ENCODE assay signal across 18 cellular contexts in the genomic region with DNA sequence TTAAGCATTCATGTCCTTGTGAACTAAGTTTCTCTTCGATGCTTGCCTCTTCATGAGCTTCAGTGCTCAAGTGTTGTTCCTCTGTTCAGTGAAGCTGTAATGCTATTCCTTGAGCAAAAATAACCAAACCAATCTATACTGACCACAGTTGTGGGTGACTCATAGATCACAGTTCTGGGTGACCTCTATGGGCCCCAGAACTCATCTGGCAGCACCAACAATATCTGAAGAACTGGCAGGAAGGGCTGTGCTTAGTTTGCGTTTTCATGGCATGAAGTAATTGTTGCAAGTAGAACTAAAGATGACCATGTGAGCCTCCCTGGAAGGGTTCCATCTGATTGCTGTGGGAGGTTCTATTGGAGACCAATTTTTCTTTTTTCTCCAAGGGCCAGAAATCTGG.
"Had no signal": no experiment of that assay in that cellular context is flagged by ENCODE, and none has a peak within 500 bp of the region (broad histone marks: within the 10 kb centered on the region; RNA-seq: fewer than 3 reads in every experiment).

No MANE protein-coding gene starts in this region.

- H3K4me3 ChIP-seq: gastroesophageal sphincter, heart right ventricle, upper lobe of left lung had no signal

- DNase-seq: activated CD4-positive, alpha-beta T cell treated with anti-CD3 and anti-CD28 coated beads for 1 hour; activated CD4-positive, alpha-beta T cell treated with anti-CD3 and anti-CD28 coated beads, Interleukin-2, amount 50 U/mL, for 1 hour; activated CD8-positive, alpha-beta T cell treated with anti-CD3 and anti-CD28 coated beads, Interleukin-2, amount 10 ng/mL, durations not matched to agents 7 days and 5 days; activated gamma-delta T cell; activated naive CD4-positive, alpha-beta T cell treated with anti-CD3 and anti-CD28 coated beads, Interleukin-2, amount 50 U/mL, for 16 hours; activated naive CD8-positive, alpha-beta T cell treated with anti-CD3 and anti-CD28 coated beads, Interleukin-2, amount 50 U/mL, for 24 hours; effector CD8-positive, alpha-beta T cell; heart right ventricle; natural killer cell; stimulated activated CD4-positive, alpha-beta T cell treated with anti-CD3 and anti-CD28 coated beads, Interleukin-4, amount 100 ng/mL, for 1 hour; stimulated activated naive CD4-positive, alpha-beta T cell treated with Interleukin-2 at 50 U/mL for 16 hours; T-helper 9 cell; upper lobe of left lung had no signal

- H3K27me3 ChIP-seq: gastroesophageal sphincter, heart right ventricle, upper lobe of left lung had no signal

- H3K27me3 Mint-ChIP-seq: dendritic cell treated with granulocyte-macrophage colony-stimulating factor and Interleukin-4, amounts not matched to agents 40 ng/mL and 50 ng/mL, for 4 days had no signal

- H3K27ac ChIP-seq: gastroesophageal sphincter, heart right ventricle, upper lobe of left lung had no signal

- H3K36me3 Mint-ChIP-seq: natural killer cell had no signal

- H3K36me3 ChIP-seq: gastroesophageal sphincter, heart right ventricle, upper lobe of left lung had no signal

- H3K4me1 Mint-ChIP-seq: activated naive CD8-positive, alpha-beta T cell treated with anti-CD3 and anti-CD28 coated beads, Interleukin-2, amount 50 U/mL, for 24 hours; natural killer cell had no signal

- ATAC-seq: activated CD8-positive, alpha-beta T cell treated with anti-CD3 and anti-CD28 coated beads, Interleukin-2, amount 10 ng/mL, durations not matched to agents 7 days and 5 days; activated naive CD8-positive, alpha-beta T cell treated with anti-CD3 and anti-CD28 coated beads, Interleukin-2, amount 50 U/mL, for 24 hours; gastroesophageal sphincter; heart right ventricle; left lobe of liver; natural killer cell; sciatic nerve had no signal

- H3K27ac Mint-ChIP-seq: activated CD8-positive, alpha-beta T cell treated with anti-CD3 and anti-CD28 coated beads, Interleukin-2, amount 10 ng/mL, durations not matched to agents 7 days and 5 days; activated naive CD8-positive, alpha-beta T cell treated with anti-CD3 and anti-CD28 coated beads, Interleukin-2, amount 50 U/mL, for 24 hours; activated T-helper 1 cell treated with anti-CD3 and anti-CD28 coated beads, Interleukin-12 subunit alpha, Interleukin-12 subunit beta, Interleukin-2, Interleukin-4 antibody, amounts not matched to agents 30 ng/mL and 10 ng/mL and 1 ng/mL, durations not matched to agents 14 hours and 24 hours and 36 hours; dendritic cell treated with granulocyte-macrophage colony-stimulating factor and Interleukin-4, amounts not matched to agents 40 ng/mL and 50 ng/mL, for 4 days; natural killer cell had no signal

- H3K4me1 ChIP-seq: gastroesophageal sphincter, heart right ventricle, upper lobe of left lung had no signal

- H3K4me3 Mint-ChIP-seq: activated CD8-positive, alpha-beta T cell treated with anti-CD3 and anti-CD28 coated beads, Interleukin-2, amount 10 ng/mL, durations not matched to agents 7 days and 5 days; activated naive CD8-positive, alpha-beta T cell treated with anti-CD3 and anti-CD28 coated beads, Interleukin-2, amount 50 U/mL, for 24 hours; activated T-helper 1 cell treated with anti-CD3 and anti-CD28 coated beads, Interleukin-12 subunit alpha, Interleukin-12 subunit beta, Interleukin-2, Interleukin-4 antibody, amounts not matched to agents 30 ng/mL and 10 ng/mL and 1 ng/mL, durations not matched to agents 14 hours and 24 hours and 36 hours; dendritic cell treated with granulocyte-macrophage colony-stimulating factor and Interleukin-4, amounts not matched to agents 40 ng/mL and 50 ng/mL, for 4 days; natural killer cell had no signal
